In the genomic region with DNA sequence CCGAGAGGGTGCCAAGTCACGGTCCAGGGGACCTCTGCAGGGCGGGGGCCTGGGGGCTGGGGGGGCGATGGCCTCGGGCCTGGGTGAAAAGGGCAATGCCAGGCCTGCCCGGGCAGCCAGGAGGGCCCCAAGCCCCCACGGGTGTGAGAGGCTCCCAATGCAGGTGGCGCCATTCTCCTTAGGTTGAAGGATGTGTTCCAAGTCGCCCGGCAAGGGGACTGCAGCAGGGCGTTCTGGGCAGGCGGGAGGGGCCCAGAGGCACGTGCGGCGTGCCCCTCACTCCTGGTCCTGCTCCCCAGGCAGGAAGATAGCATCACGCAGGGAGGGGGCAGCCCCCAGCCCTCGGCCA, we compare ENCODE assay signal across 12 cellular contexts. TPM values are rescaled to one million over a fixed set of nuclear protein-coding genes. Genes with fewer than 3 reads are reported as not detected.
A peak's percentile ranks its signal among the peaks of the same experiment; 100 is the strongest.
DNase-seq lines count a peak whose midpoint lies in the region; ATAC-seq and TF ChIP-seq lines count a peak whose summit lies in the region.
"Had no signal": no experiment of that assay in that cellular context is flagged by ENCODE, and none has a peak within 500 bp of the region (broad histone marks: within the 10 kb centered on the region; RNA-seq: fewer than 3 reads in every experiment).

No MANE protein-coding gene starts in this region.

- no peak for TF ChIP-seq POLR2A in esophagus squamous epithelium (IDR thresholded peaks at IDR 0.05)

- ATAC-seq in left ventricle myocardium superior, result no peak

- H3K4me1 ChIP-seq in right atrium auricular region (peaks cover 0 to 19% of the 10 kb centered on the region in 2 donors), esophagus squamous epithelium (peaks cover 13 to 99% (median 33%) of the 10 kb centered on the region in 3 donors)
- H3K4me1 ChIP-seq: uterus had no signal

- H3K27ac ChIP-seq in right atrium auricular region (peak overlapping the region in 1 of 2 donors; percentile 20), esophagus squamous epithelium (peak overlapping the region in 3 of 4 donors; percentile 16 to 94 (median 51))
- H3K27ac ChIP-seq: foreskin keratinocyte, uterus had no signal

- intact Hi-C loops in left ventricle myocardium superior (cut with micrococcal nuclease), result loop anchor here (5.0 kb wide), 1 partner anchor 314 kb away; no protein-coding TSS in a partner anchor
- intact Hi-C loops in esophagus squamous epithelium (cut with DNase I), result no loop called here

- H3K27me3 ChIP-seq in right atrium auricular region (no peaks in the 10 kb centered on the region), esophagus squamous epithelium (peaks cover 0 to 5% (median 0%) of the 10 kb centered on the region in 4 donors)
- H3K27me3 ChIP-seq: foreskin keratinocyte, MG63, uterus had no signal

- TF ChIP-seq CTCF in right atrium auricular region (IDR thresholded peaks at IDR 0.05) (peak; percentile 7 to 40), esophagus squamous epithelium (IDR thresholded peaks at IDR 0.05) (no peak), GM20000 (IDR thresholded peaks at IDR 0.05; ENCODE audit: extremely low read depth, missing control alignments) (no peak)

- no peaks in the 10 kb centered on the region for H3K9me3 ChIP-seq in right atrium auricular region
- no peaks in the 10 kb centered on the region for H3K9me3 ChIP-seq in esophagus squamous epithelium
- H3K9me3 ChIP-seq: MG63, uterus had no signal

- H3K36me3 ChIP-seq in right atrium auricular region (no peaks in the 10 kb centered on the region), esophagus squamous epithelium (no peaks in the 10 kb centered on the region)
- H3K36me3 ChIP-seq: MG63, uterus had no signal

- DNase-seq in right atrium auricular region (ENCODE audit: low spot score), result no peak
- DNase-seq in left ventricle myocardium superior, result no peak
- peak; percentile 37 for DNase-seq in MV-4-11 (lab: John Stamatoyannopoulos, UW)
- DNase-seq in esophagus squamous epithelium (lab: John Stamatoyannopoulos, UW), result no peak
- no peak for DNase-seq in H4 (ENCODE audit: low spot score)
- no peak for DNase-seq in HCEC 1CT
- no peak for DNase-seq in NCI-H2227 (lab: John Stamatoyannopoulos, UW; ENCODE audit: unreplicated experiment)
- DNase-seq in GM20000 (ENCODE audit: low spot score), result no peak
- DNase-seq: foreskin keratinocyte had no signal

- H3K4me3 ChIP-seq in right atrium auricular region (no peak overlapping the region), esophagus squamous epithelium (peak overlapping the region in 1 of 4 donors; percentile 22)
- H3K4me3 ChIP-seq: MG63, uterus had no signal

- 10% methylated on average over 2 of the region's 17 CpGs; no CpG with 5 or more reads in 1 of the 2 donors for WGBS in esophagus squamous epithelium, 2 donors

RNA-seq across cellular contexts. Expression of a gene that starts 0.7 kb away (rescaled TPM):
- total RNA-seq in right atrium auricular region (not detected), left ventricle myocardium superior (not detected), esophagus squamous epithelium (10 to 100 TPM in 3 of 4 donors, not detected in 1; 14.7 to 23.8 (median 15.0) TPM)
- total RNA-seq in H4 (2014; rRNA removed; shearing (Covaris generic)), result not detected in 2 replicates
- total RNA-seq: left lobe of liver had no signal

RNA-seq across cellular contexts. Expression of a gene that starts 3.3 kb away (rescaled TPM):
- total RNA-seq in right atrium auricular region (not detected), left ventricle myocardium superior (not detected), esophagus squamous epithelium (100 to 1,000 TPM in 1 of 4 donors, 10 to 100 TPM in 3; 28.7 to 110 (median 69.3) TPM)
- total RNA-seq in H4 (2014; rRNA removed; shearing (Covaris generic)), result not detected in 2 replicates

RNA-seq across cellular contexts. Expression of a gene that starts 14.8 kb away (rescaled TPM):
- total RNA-seq in right atrium auricular region (10 to 100 TPM in 1 of 2 donors, 1 to 10 TPM in 1; 7.9 to 12.1 TPM), left ventricle myocardium superior (22.9 TPM), esophagus squamous epithelium (10 to 100 TPM; 23.3 to 75.9 (median 46.4) TPM)
- 3.3 TPM in 2 replicates for total RNA-seq in H4 (2014; rRNA removed; shearing (Covaris generic))

RNA-seq across cellular contexts. Expression of a gene that starts 53.6 kb away (rescaled TPM):
- under 1 TPM in 1 of 2 donors, not detected in 1; 0.33 TPM for total RNA-seq in right atrium auricular region
- total RNA-seq in left ventricle myocardium superior, result 4.4 TPM
- total RNA-seq in esophagus squamous epithelium, result not detected
- total RNA-seq in H4 (2014; rRNA removed; shearing (Covaris generic)), result not detected in 2 replicates
- total RNA-seq: foreskin keratinocyte, left lobe of liver, uterus had no signal

Comparison
In these comparisons a context has a peak if more than half of its experiments do, and no peak if none do; other contexts are left out.
1. CTCF ChIP-seq: peak in right atrium auricular region (2 of 2); none in esophagus squamous epithelium (0 of 6) and GM20000 (single experiment).
2. RNA of a gene that starts 3.3 kb away (total RNA-seq): 28.7 to 110 TPM in esophagus squamous epithelium; not detected in right atrium auricular region, not detected in left ventricle myocardium superior (single experiment) and not detected in H4; every median in the first group is over 10 times any median in the second.